ENCODE assay signal across 1 cellular context in genomic region chr19:58499021-58499927, GRCh38.
TF ChIP-seq lines count a peak whose summit lies in the region.

No MANE protein-coding gene starts in this region.

TF ChIP-seq in IMR-90, 13 proteins besides CTCF, POLR2A, EP300 and RAD21 (continued from another document):
- no peak for TF ChIP-seq ELK1 (IDR thresholded peaks at IDR 0.05; ENCODE audit: borderline replicate concordance, low read depth, low read length)
- no peak; the same call in 1 of the 2 replicates for TF ChIP-seq BHLHE40 (IDR thresholded peaks at IDR 0.05; ENCODE audit: low read depth, low read length)
- TF ChIP-seq FOS (IDR thresholded peaks at IDR 0.05; ENCODE audit: low read depth, low read length): no peak
- TF ChIP-seq MAZ (IDR thresholded peaks at IDR 0.05; ENCODE audit: borderline replicate concordance, low read depth, low read length): peak; percentile 90; the same call in 1 of the 2 replicates
- TF ChIP-seq RFX5 (IDR thresholded peaks at IDR 0.05; ENCODE audit: low read depth, low read length): no peak
- no peak for TF ChIP-seq NFE2L2 (IDR thresholded peaks at IDR 0.05; ENCODE audit: low read depth, low read length)
- peak; percentile 15; the same call in 1 of the 2 replicates for TF ChIP-seq CEBPB (IDR thresholded peaks at IDR 0.05; ENCODE audit: low read depth, low read length)
- TF ChIP-seq RCOR1 (IDR thresholded peaks at IDR 0.05; ENCODE audit: insufficient replicate concordance, low read length): no peak
- peak; percentile 4; the same call in 1 of the 2 replicates for TF ChIP-seq SMC3 (IDR thresholded peaks at IDR 0.05; ENCODE audit: low read depth, low read length)
- TF ChIP-seq MXI1 (IDR thresholded peaks at IDR 0.05; ENCODE audit: borderline replicate concordance, low read depth, low read length): 0 out of 2 replicates have a peak, but pooled peaks have one; percentile 9
- TF ChIP-seq USF2 (IDR thresholded peaks at IDR 0.05; ENCODE audit: low read depth, low read length): no peak; the same call in 1 of the 2 replicates
- TF ChIP-seq MAFK (IDR thresholded peaks at IDR 0.05; ENCODE audit: low read depth, low read length): no peak
